ENCODE assay signal across 19 cellular contexts in genomic region chrX:11765449-11765848, GRCh38. TPM values are rescaled to one million over a fixed set of nuclear protein-coding genes. Genes with fewer than 3 reads are reported as not detected.
DNase-seq lines count a peak whose midpoint lies in the region; ATAC-seq, FAIRE-seq and TF ChIP-seq lines count a peak whose summit lies in the region.
"Had no signal": no experiment of that assay in that cellular context is flagged by ENCODE, and none has a peak within 500 bp of the region (broad histone marks: within the 10 kb centered on the region; RNA-seq: fewer than 3 reads in every experiment).

No MANE protein-coding gene starts in this region.

- H3K4me1 ChIP-seq in heart left ventricle, result peaks cover 0 to 9% (median 0%) of the 10 kb centered on the region in 12 donors
- H3K4me1 ChIP-seq: prostate gland, upper lobe of left lung had no signal

- no peak overlapping the region for H3K27ac ChIP-seq in heart left ventricle
- H3K27ac ChIP-seq: prostate gland, upper lobe of left lung had no signal

- no peaks in the 10 kb centered on the region for H3K9me3 ChIP-seq in heart left ventricle
- H3K9me3 ChIP-seq: prostate gland, upper lobe of left lung had no signal

- TF ChIP-seq POLR2A in heart left ventricle (IDR thresholded peaks at IDR 0.05), result no peak
- no peak for TF ChIP-seq POLR2A in GM12891 (IDR thresholded peaks at IDR 0.05; ENCODE audit: low read depth, low read length)

- 88 to 95% (median 92%) methylated on average over 16 of the region's 16 CpGs for WGBS in heart left ventricle, 4 donors

- H3K9me3 Mint-ChIP-seq in T-helper 2 cell treated with Interferon-gamma antibody and Interleukin-4, amounts not matched to agents 5 μg/mL and 100 μg/mL, for 36 hours, result no peaks in the 10 kb centered on the region
- no peaks in the 10 kb centered on the region for H3K9me3 Mint-ChIP-seq in activated T-helper 1 cell treated with anti-CD3 and anti-CD28 coated beads, Interleukin-12 subunit alpha, Interleukin-12 subunit beta, Interleukin-2, Interleukin-4 antibody, amounts not matched to agents 30 ng/mL and 10 ng/mL and 1 ng/mL, durations not matched to agents 14 hours and 24 hours and 36 hours
- no peaks in the 10 kb centered on the region for H3K9me3 Mint-ChIP-seq in memory B cell
- H3K9me3 Mint-ChIP-seq: HFFc6, WTC11 had no signal

- H3K4me3 Mint-ChIP-seq in T-helper 2 cell treated with Interferon-gamma antibody and Interleukin-4, amounts not matched to agents 5 μg/mL and 100 μg/mL, for 36 hours, result peak overlapping the region; percentile 86
- H3K4me3 Mint-ChIP-seq in activated T-helper 1 cell treated with anti-CD3 and anti-CD28 coated beads, Interleukin-12 subunit alpha, Interleukin-12 subunit beta, Interleukin-2, Interleukin-4 antibody, amounts not matched to agents 30 ng/mL and 10 ng/mL and 1 ng/mL, durations not matched to agents 14 hours and 24 hours and 36 hours, result peak overlapping the region; percentile 80
- H3K4me3 Mint-ChIP-seq in memory B cell, result no peak overlapping the region
- H3K4me3 Mint-ChIP-seq: HFFc6, WTC11 had no signal

- H3K27me3 ChIP-seq in GM06990 (replicated peaks; ENCODE audit: control insufficient read depth, insufficient read depth, low read length) (no peaks in the 10 kb centered on the region), heart left ventricle (no peaks in the 10 kb centered on the region)
- H3K27me3 ChIP-seq: upper lobe of left lung had no signal

- peaks cover 50% of the 10 kb centered on the region for H3K4me1 Mint-ChIP-seq in T-helper 2 cell treated with Interferon-gamma antibody and Interleukin-4, amounts not matched to agents 5 μg/mL and 100 μg/mL, for 36 hours (ENCODE audit: low read depth)
- peaks cover 68% of the 10 kb centered on the region for H3K4me1 Mint-ChIP-seq in activated T-helper 1 cell treated with anti-CD3 and anti-CD28 coated beads, Interleukin-12 subunit alpha, Interleukin-12 subunit beta, Interleukin-2, Interleukin-4 antibody, amounts not matched to agents 30 ng/mL and 10 ng/mL and 1 ng/mL, durations not matched to agents 14 hours and 24 hours and 36 hours (ENCODE audit: low read depth)
- peaks cover 30% of the 10 kb centered on the region for H3K4me1 Mint-ChIP-seq in memory B cell
- H3K4me1 Mint-ChIP-seq: WTC11 had no signal

- H3K27me3 Mint-ChIP-seq in T-helper 2 cell treated with Interferon-gamma antibody and Interleukin-4, amounts not matched to agents 5 μg/mL and 100 μg/mL, for 36 hours (ENCODE audit: low read depth), result no peaks in the 10 kb centered on the region
- no peaks in the 10 kb centered on the region for H3K27me3 Mint-ChIP-seq in activated T-helper 1 cell treated with anti-CD3 and anti-CD28 coated beads, Interleukin-12 subunit alpha, Interleukin-12 subunit beta, Interleukin-2, Interleukin-4 antibody, amounts not matched to agents 30 ng/mL and 10 ng/mL and 1 ng/mL, durations not matched to agents 14 hours and 24 hours and 36 hours (ENCODE audit: insufficient read depth)
- H3K27me3 Mint-ChIP-seq in memory B cell, result no peaks in the 10 kb centered on the region

- peaks cover 24% of the 10 kb centered on the region for H3K36me3 ChIP-seq in GM06990 (ENCODE audit: control insufficient read depth, insufficient read depth, low read length)
- peaks cover 0 to 94% (median 76%) of the 10 kb centered on the region in 9 donors for H3K36me3 ChIP-seq in heart left ventricle
- H3K36me3 ChIP-seq: prostate gland had no signal

- no peak for FAIRE-seq in GM12891 (lab: Jason Lieb, UNC)
- FAIRE-seq: RCC 7860 had no signal

- no peak for ATAC-seq in memory B cell (ENCODE audit: low read depth)
- ATAC-seq in heart left ventricle, result no peak
- ATAC-seq: left ventricle myocardium superior, WTC11 had no signal

- TF ChIP-seq CTCF in GM06990 (IDR thresholded peaks at IDR 0.05; ENCODE audit: insufficient read depth, low read length, poor library complexity, severe bottlenecking) (no peak), heart left ventricle (IDR thresholded peaks at IDR 0.05) (no peak)

- peak overlapping the region; percentile 92 for H3K27ac Mint-ChIP-seq in T-helper 2 cell treated with Interferon-gamma antibody and Interleukin-4, amounts not matched to agents 5 μg/mL and 100 μg/mL, for 36 hours
- peak overlapping the region; percentile 84 for H3K27ac Mint-ChIP-seq in activated T-helper 1 cell treated with anti-CD3 and anti-CD28 coated beads, Interleukin-12 subunit alpha, Interleukin-12 subunit beta, Interleukin-2, Interleukin-4 antibody, amounts not matched to agents 30 ng/mL and 10 ng/mL and 1 ng/mL, durations not matched to agents 14 hours and 24 hours and 36 hours
- peak overlapping the region; percentile 75 for H3K27ac Mint-ChIP-seq in memory B cell
- H3K27ac Mint-ChIP-seq: HFFc6, WTC11 had no signal

- DNase-seq in T-helper 2 cell treated with Interferon-gamma antibody and Interleukin-4, amounts not matched to agents 5 μg/mL and 100 μg/mL, for 36 hours (ENCODE audit: low spot score), result no peak
- DNase-seq in T-helper 2 cell (no peak), GM06990 (ENCODE audit: extremely low read depth, insufficient read length) (no peak), memory B cell (ENCODE audit: low spot score in 2 of 2) (no peak), heart left ventricle (no peak), superior temporal gyrus (ENCODE audit: extremely low spot score) (no peak), GM12891 (ENCODE audit: insufficient read length, low spot score) (no peak)
- DNase-seq in activated T-helper 1 cell treated with anti-CD3 and anti-CD28 coated beads, Interleukin-12 subunit alpha, Interleukin-12 subunit beta, Interleukin-2, Interleukin-4 antibody, amounts not matched to agents 30 ng/mL and 10 ng/mL and 1 ng/mL, durations not matched to agents 14 hours and 24 hours and 36 hours (ENCODE audit: low spot score), result no peak
- DNase-seq: activated CD8-positive, alpha-beta memory T cell treated with anti-CD3 and anti-CD28 coated beads, Interleukin-2, amount 50 U/mL, for 4 hours; EL; HFFc6; left ventricle myocardium superior; NCI-H1417; NCI-H2107; T-helper 9 cell; upper lobe of left lung had no signal

- H3K4me3 ChIP-seq in GM06990 (replicated peaks; ENCODE audit: low read depth, low read length) (peak overlapping the region; percentile 28), heart left ventricle (no peak overlapping the region)
- H3K4me3 ChIP-seq: prostate gland, upper lobe of left lung had no signal

- H3K36me3 Mint-ChIP-seq in T-helper 2 cell treated with Interferon-gamma antibody and Interleukin-4, amounts not matched to agents 5 μg/mL and 100 μg/mL, for 36 hours (ENCODE audit: low read depth), result peaks cover 67% of the 10 kb centered on the region
- peaks cover 47% of the 10 kb centered on the region for H3K36me3 Mint-ChIP-seq in activated T-helper 1 cell treated with anti-CD3 and anti-CD28 coated beads, Interleukin-12 subunit alpha, Interleukin-12 subunit beta, Interleukin-2, Interleukin-4 antibody, amounts not matched to agents 30 ng/mL and 10 ng/mL and 1 ng/mL, durations not matched to agents 14 hours and 24 hours and 36 hours (ENCODE audit: low read depth)
- peaks cover 24% of the 10 kb centered on the region for H3K36me3 Mint-ChIP-seq in memory B cell

- intact Hi-C loops in activated T-helper 1 cell treated with anti-CD3 and anti-CD28 coated beads, Interleukin-12 subunit alpha, Interleukin-12 subunit beta, Interleukin-2, Interleukin-4 antibody, amounts not matched to agents 30 ng/mL and 10 ng/mL and 1 ng/mL, durations not matched to agents 14 hours and 24 hours and 36 hours (cut with micrococcal nuclease), result loop anchor here (10.0 kb wide), 3 partner anchors 1129 to 1671 kb away; no protein-coding TSS in a partner anchor
- intact Hi-C loops in heart left ventricle (cut with DNase I), result loop anchor here in 2 of 10 donors (5.0 kb wide), 1 partner anchor 233 kb away; no protein-coding TSS in a partner anchor

TF ChIP-seq in GM12891, 5 proteins besides CTCF, POLR2A, EP300 and RAD21:
- TF ChIP-seq SPI1 (IDR thresholded peaks at IDR 0.05; ENCODE audit: low read depth, low read length) (no peak), POLR2AphosphoS5 (IDR thresholded peaks at IDR 0.05; ENCODE audit: low read depth, low read length) (no peak), TAF1 (IDR thresholded peaks at IDR 0.05; ENCODE audit: low read depth, low read length) (no peak), PAX5 (IDR thresholded peaks at IDR 0.05; ENCODE audit: insufficient read depth, low read length, severe bottlenecking) (no peak), POU2F2 (IDR thresholded peaks at IDR 0.05; ENCODE audit: low read depth, low read length) (no peak)

RNA-seq across cellular contexts. Expression of gene MSL3, which starts 7.4 kb away (rescaled TPM):
- total RNA-seq in activated T-helper 1 cell treated with anti-CD3 and anti-CD28 coated beads, Interleukin-12 subunit alpha, Interleukin-12 subunit beta, Interleukin-2, Interleukin-4 antibody, amounts not matched to agents 30 ng/mL and 10 ng/mL and 1 ng/mL, durations not matched to agents 14 hours and 24 hours and 36 hours, result 41.6 and 43.8 TPM in 2 replicates
- total RNA-seq in heart left ventricle, result 10 to 100 TPM; 11.0 to 20.3 (median 13.2) TPM
- 10 to 100 TPM; 11.7 to 25.9 TPM for polyA plus RNA-seq in heart left ventricle
- polyA plus RNA-seq in GM12891 (2012; ENCODE audit: low read depth, missing spikeins), result 31.3 TPM
